ENCODE assay signal across 1 cellular context in genomic region chr2:237128845-237129592, GRCh38.
TF ChIP-seq lines count a peak whose summit lies in the region.

No MANE protein-coding gene starts in this region.

TF ChIP-seq in HepG2, 621 proteins besides CTCF, POLR2A, EP300 and RAD21 (continues in another document):
- no peak for TF ChIP-seq ZNF615 (CRISPR knock-in tag; IDR thresholded peaks at IDR 0.05; ENCODE audit: borderline replicate concordance)
- peak; percentile 9 to 37; a peak in 2 of 4 replicates for TF ChIP-seq MAFK (conservative IDR thresholded peaks at IDR 0.05 in 1 of 2, IDR thresholded peaks at IDR 0.05 in 1 of 2; ENCODE audit: low read length in 2 of 2)
- no peak for TF ChIP-seq HMGA1 (CRISPR knock-in tag; conservative IDR thresholded peaks at IDR 0.05)
- TF ChIP-seq WIZ (CRISPR knock-in tag; IDR thresholded peaks at IDR 0.05): no peak
- no peak for TF ChIP-seq ZC3H13 (CRISPR knock-in tag; IDR thresholded peaks at IDR 0.05)
- no peak for TF ChIP-seq PHF20 (CRISPR knock-in tag; IDR thresholded peaks at IDR 0.05)
- TF ChIP-seq HDAC1 (CRISPR knock-in tag; IDR thresholded peaks at IDR 0.05): no peak
- no peak for TF ChIP-seq HNRNPL (IDR thresholded peaks at IDR 0.05; ENCODE audit: low read depth, low read length)
- TF ChIP-seq ZFP91 (CRISPR knock-in tag; IDR thresholded peaks at IDR 0.05; ENCODE audit: borderline replicate concordance): no peak
- no peak for TF ChIP-seq ZUFSP (CRISPR knock-in tag; IDR thresholded peaks at IDR 0.05; ENCODE audit: borderline replicate concordance)
- no peak for TF ChIP-seq ZNF343 (CRISPR knock-in tag; IDR thresholded peaks at IDR 0.05)
- 0 out of 2 replicates have a peak, but pooled peaks have one; percentile 12 for TF ChIP-seq SKIL (CRISPR knock-in tag; IDR thresholded peaks at IDR 0.05; ENCODE audit: borderline replicate concordance)
- no peak for TF ChIP-seq SNAPC4 (CRISPR knock-in tag; IDR thresholded peaks at IDR 0.05)
- TF ChIP-seq HNF1A (IDR thresholded peaks at IDR 0.05; ENCODE audit: low read depth): no peak
- no peak for TF ChIP-seq HNF1A (CRISPR knock-in tag; IDR thresholded peaks at IDR 0.05; ENCODE audit: borderline replicate concordance)
- no peak for TF ChIP-seq TIGD3 (CRISPR knock-in tag; IDR thresholded peaks at IDR 0.05; ENCODE audit: borderline replicate concordance)
- no peak for TF ChIP-seq ZNF773 (CRISPR knock-in tag; IDR thresholded peaks at IDR 0.05; ENCODE audit: borderline replicate concordance)
- no peak for TF ChIP-seq U2AF2 (IDR thresholded peaks at IDR 0.05; ENCODE audit: low read depth, low read length)
- no peak for TF ChIP-seq GZF1 (CRISPR knock-in tag; IDR thresholded peaks at IDR 0.05)
- TF ChIP-seq KLF12 (CRISPR knock-in tag; IDR thresholded peaks at IDR 0.05; ENCODE audit: borderline replicate concordance): no peak
- TF ChIP-seq HOXA9 (CRISPR knock-in tag; IDR thresholded peaks at IDR 0.05; ENCODE audit: borderline replicate concordance): no peak
- no peak for TF ChIP-seq ZNF225 (CRISPR knock-in tag; IDR thresholded peaks at IDR 0.05)
- TF ChIP-seq NFKBIZ (CRISPR knock-in tag; IDR thresholded peaks at IDR 0.05): no peak
- TF ChIP-seq BRD4 (CRISPR knock-in tag; IDR thresholded peaks at IDR 0.05): no peak
- TF ChIP-seq RARG (CRISPR knock-in tag; IDR thresholded peaks at IDR 0.05; ENCODE audit: low read depth): no peak
- TF ChIP-seq PAF1 (CRISPR knock-in tag; IDR thresholded peaks at IDR 0.05): no peak
- TF ChIP-seq CREBL2 (CRISPR knock-in tag; IDR thresholded peaks at IDR 0.05; ENCODE audit: borderline replicate concordance): no peak
- no peak for TF ChIP-seq KIAA2018 (CRISPR knock-in tag; IDR thresholded peaks at IDR 0.05; ENCODE audit: borderline replicate concordance)
- no peak for TF ChIP-seq ZNF253 (CRISPR knock-in tag; IDR thresholded peaks at IDR 0.05; ENCODE audit: borderline replicate concordance)
- no peak for TF ChIP-seq ZNF17 (CRISPR knock-in tag; IDR thresholded peaks at IDR 0.05)
- TF ChIP-seq ETV6 (CRISPR knock-in tag; conservative IDR thresholded peaks at IDR 0.05): no peak
